Comparison of ENCODE assay signal across 1 cellular context in the genomic region with DNA sequence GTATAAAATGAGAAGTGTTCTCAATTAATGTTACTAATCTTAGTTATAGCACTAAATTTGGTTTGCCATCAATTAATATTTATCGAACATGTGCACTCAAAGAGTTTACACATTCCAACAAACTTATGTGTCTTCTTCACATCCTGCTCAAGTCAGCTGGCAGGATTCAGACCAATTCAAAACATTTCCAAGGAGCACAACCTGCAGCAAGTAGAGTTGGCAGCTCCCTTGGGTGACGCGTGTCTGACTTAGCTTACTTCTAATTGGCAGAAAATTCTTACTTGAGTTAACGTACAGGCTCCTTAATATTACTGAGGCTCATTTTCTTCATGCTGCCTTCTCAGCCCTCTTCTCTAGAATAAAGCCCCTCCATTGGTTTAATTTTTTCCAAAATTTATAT.
A peak's percentile ranks its signal among the peaks of the same experiment; 100 is the strongest.
TF ChIP-seq lines count a peak whose summit lies in the region.

No MANE protein-coding gene starts in this region.

TF ChIP-seq in SK-N-SH, 30 proteins besides CTCF, POLR2A, EP300 and RAD21 (continued from another document):
- TF ChIP-seq NFIC (IDR thresholded peaks at IDR 0.05; ENCODE audit: borderline replicate concordance), result peak; percentile 72
- TF ChIP-seq RFX5 (IDR thresholded peaks at IDR 0.05; ENCODE audit: low read length), result no peak
- TF ChIP-seq RXRA (IDR thresholded peaks at IDR 0.05; ENCODE audit: borderline replicate concordance, low read depth), result no peak
- TF ChIP-seq, protein P1, sequence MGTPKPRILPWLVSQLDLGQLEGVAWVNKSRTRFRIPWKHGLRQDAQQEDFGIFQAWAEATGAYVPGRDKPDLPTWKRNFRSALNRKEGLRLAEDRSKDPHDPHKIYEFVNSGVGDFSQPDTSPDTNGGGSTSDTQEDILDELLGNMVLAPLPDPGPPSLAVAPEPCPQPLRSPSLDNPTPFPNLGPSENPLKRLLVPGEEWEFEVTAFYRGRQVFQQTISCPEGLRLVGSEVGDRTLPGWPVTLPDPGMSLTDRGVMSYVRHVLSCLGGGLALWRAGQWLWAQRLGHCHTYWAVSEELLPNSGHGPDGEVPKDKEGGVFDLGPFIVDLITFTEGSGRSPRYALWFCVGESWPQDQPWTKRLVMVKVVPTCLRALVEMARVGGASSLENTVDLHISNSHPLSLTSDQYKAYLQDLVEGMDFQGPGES (IDR thresholded peaks at IDR 0.05; ENCODE audit: low read depth, low read length), result no peak
- no peak for TF ChIP-seq REST (IDR thresholded peaks at IDR 0.05; ENCODE audit: low read depth, low read length)
- TF ChIP-seq, protein P2, sequence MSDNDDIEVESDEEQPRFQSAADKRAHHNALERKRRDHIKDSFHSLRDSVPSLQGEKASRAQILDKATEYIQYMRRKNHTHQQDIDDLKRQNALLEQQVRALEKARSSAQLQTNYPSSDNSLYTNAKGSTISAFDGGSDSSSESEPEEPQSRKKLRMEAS (IDR thresholded peaks at IDR 0.05; ENCODE audit: low read depth), result peak; percentile 54
- TF ChIP-seq SIN3A (IDR thresholded peaks at IDR 0.05; ENCODE audit: borderline replicate concordance, low read depth, low read length), result no peak
- no peak for TF ChIP-seq YY1 (IDR thresholded peaks at IDR 0.05; ENCODE audit: low read depth)
- no peak for TF ChIP-seq TAF1 (IDR thresholded peaks at IDR 0.05; ENCODE audit: borderline replicate concordance, low read depth, low read length)
- no peak for TF ChIP-seq GABPA (IDR thresholded peaks at IDR 0.05; ENCODE audit: low read depth)
- TF ChIP-seq CHD2 (IDR thresholded peaks at IDR 0.05; ENCODE audit: low read length, partially characterized antibody), result no peak
- TF ChIP-seq POLR2AphosphoS5 (IDR thresholded peaks at IDR 0.05; ENCODE audit: low read depth, low read length), result no peak
- peak; percentile 75 for TF ChIP-seq TCF12 (IDR thresholded peaks at IDR 0.05)
- TF ChIP-seq, protein P3, sequence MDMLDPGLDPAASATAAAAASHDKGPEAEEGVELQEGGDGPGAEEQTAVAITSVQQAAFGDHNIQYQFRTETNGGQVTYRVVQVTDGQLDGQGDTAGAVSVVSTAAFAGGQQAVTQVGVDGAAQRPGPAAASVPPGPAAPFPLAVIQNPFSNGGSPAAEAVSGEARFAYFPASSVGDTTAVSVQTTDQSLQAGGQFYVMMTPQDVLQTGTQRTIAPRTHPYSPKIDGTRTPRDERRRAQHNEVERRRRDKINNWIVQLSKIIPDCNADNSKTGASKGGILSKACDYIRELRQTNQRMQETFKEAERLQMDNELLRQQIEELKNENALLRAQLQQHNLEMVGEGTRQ (IDR thresholded peaks at IDR 0.05; ENCODE audit: borderline replicate concordance, low read depth, low read length), result no peak
- TF ChIP-seq, protein P4, sequence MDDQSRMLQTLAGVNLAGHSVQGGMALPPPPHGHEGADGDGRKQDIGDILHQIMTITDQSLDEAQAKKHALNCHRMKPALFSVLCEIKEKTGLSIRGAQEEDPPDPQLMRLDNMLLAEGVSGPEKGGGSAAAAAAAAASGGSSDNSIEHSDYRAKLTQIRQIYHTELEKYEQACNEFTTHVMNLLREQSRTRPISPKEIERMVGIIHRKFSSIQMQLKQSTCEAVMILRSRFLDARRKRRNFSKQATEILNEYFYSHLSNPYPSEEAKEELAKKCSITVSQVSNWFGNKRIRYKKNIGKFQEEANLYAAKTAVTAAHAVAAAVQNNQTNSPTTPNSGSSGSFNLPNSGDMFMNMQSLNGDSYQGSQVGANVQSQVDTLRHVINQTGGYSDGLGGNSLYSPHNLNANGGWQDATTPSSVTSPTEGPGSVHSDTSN (IDR thresholded peaks at IDR 0.05), result peak; percentile 72
- no peak for TF ChIP-seq ZBTB33 (IDR thresholded peaks at IDR 0.05; ENCODE audit: borderline replicate concordance, low read depth)
- TF ChIP-seq MXI1 (IDR thresholded peaks at IDR 0.05; ENCODE audit: low read depth, low read length), result no peak
- TF ChIP-seq EZH2phosphoT487 (IDR thresholded peaks at IDR 0.05; ENCODE audit: borderline replicate concordance, low read depth), result no peak
- TF ChIP-seq FOXM1 (IDR thresholded peaks at IDR 0.05; ENCODE audit: low read depth), result no peak
- TF ChIP-seq FOXJ3 (CRISPR knock-in tag; IDR thresholded peaks at IDR 0.05), result no peak
- TF ChIP-seq RCOR1 (IDR thresholded peaks at IDR 0.05; ENCODE audit: low read length), result no peak
